Comparison of ENCODE assay signal across 22 cellular contexts in genomic region chr11:35764414-35764813, GRCh38.
DNase-seq lines count a peak whose midpoint lies in the region; ATAC-seq, FAIRE-seq and TF ChIP-seq lines count a peak whose summit lies in the region.
"Had no signal": no experiment of that assay in that cellular context is flagged by ENCODE, and none has a peak within 500 bp of the region (broad histone marks: within the 10 kb centered on the region; RNA-seq: fewer than 3 reads in every experiment).

No MANE protein-coding gene starts in this region.

- H3K27ac ChIP-seq in HepG2 (ENCODE audit: extremely low read length, insufficient read depth, low read length), result no peak overlapping the region
- H3K27ac ChIP-seq: BLaER1 had no signal

- no peak overlapping the region for H2AFZ ChIP-seq in HepG2 (ENCODE audit: low read length)

- TF ChIP-seq CTCF in HepG2 (CRISPR knock-in tag; IDR thresholded peaks at IDR 0.05) (no peak), nephron progenitor cell (IDR thresholded peaks at IDR 0.05) (no peak)

- no peaks in the 10 kb centered on the region for H3K27me3 ChIP-seq in HepG2 (ENCODE audit: control insufficient read depth in 1 of 2, insufficient read depth in 2 of 2, low read length in 2 of 2)
- H3K27me3 ChIP-seq: BLaER1 had no signal

- ATAC-seq in HepG2 (no peak), HG03460 (IDR thresholded peaks at IDR 0.05; ENCODE audit: unreplicated experiment) (no peak), GM21360 (IDR thresholded peaks at IDR 0.05; ENCODE audit: unreplicated experiment) (no peak), GM19463 (IDR thresholded peaks at IDR 0.05; ENCODE audit: unreplicated experiment) (no peak)
- ATAC-seq: HCT116 had no signal

- no peak overlapping the region for H3K4me3 Mint-ChIP-seq in nephron progenitor cell
- H3K4me3 Mint-ChIP-seq: CD14-positive monocyte; CD4-positive, alpha-beta memory T cell; HFFc6; IgD-negative memory B cell had no signal

- H3K27ac Mint-ChIP-seq in nephron progenitor cell, result peak overlapping the region; percentile 63
- H3K27ac Mint-ChIP-seq: CD14-positive monocyte, HFFc6 had no signal

- TF ChIP-seq POLR2A in HepG2 (IDR thresholded peaks at IDR 0.05; ENCODE audit: insufficient read depth in 1 of 2, low read depth in 2 of 2, low read length in 2 of 2), result no peak

- peaks cover 32% of the 10 kb centered on the region for H3K36me3 Mint-ChIP-seq in nephron progenitor cell (ENCODE audit: low read depth)

- H3K9me3 Mint-ChIP-seq in nephron progenitor cell, result peaks cover under 1% of the 10 kb centered on the region
- H3K9me3 Mint-ChIP-seq: HFFc6 had no signal

- H3K9me3 ChIP-seq in HepG2 (ENCODE audit: low read length), result no peaks in the 10 kb centered on the region

- CTCF ChIA-PET in HepG2 (lab: Yijun Ruan, JAX; ENCODE audit: low intra/inter-chr PET ratio, low total read pairs), result no interaction called here

- TF ChIP-seq RAD21 in HepG2 (CRISPR knock-in tag; IDR thresholded peaks at IDR 0.05), result no peak

- POLR2A ChIA-PET in HepG2 (lab: Yijun Ruan, JAX), result no interaction called here

- no peak overlapping the region for H3K4me3 ChIP-seq in HepG2 (replicated peaks in 1 of 3; ENCODE audit: insufficient read depth in 1 of 3, low read depth in 2 of 3, low read length in 3 of 3)
- H3K4me3 ChIP-seq: BLaER1 had no signal

- no peaks in the 10 kb centered on the region for H3K27me3 Mint-ChIP-seq in nephron progenitor cell (ENCODE audit: low read depth, poor library complexity)
- H3K27me3 Mint-ChIP-seq: CD4-positive, alpha-beta memory T cell; IgD-negative memory B cell had no signal

- intact Hi-C loops in HepG2 (cut with micrococcal nuclease; ENCODE audit: unreplicated experiment), result no loop called here

- no peak for FAIRE-seq in HepG2 (lab: Jason Lieb, UNC)
- FAIRE-seq: A204.1, G401.6, GM12891, GM19239, HTR-8/SVneo had no signal

- in situ Hi-C loops in HepG2 (cut with HindIII; ENCODE audit: extremely low pct_ligation_motif_present, low pct_unique_long_range_greater_than_20kb), result no loop called here

- no peaks in the 10 kb centered on the region for H3K79me2 ChIP-seq in HepG2 (ENCODE audit: insufficient read depth, low read length)

- no peak overlapping the region for H3K4me2 ChIP-seq in HepG2 (ENCODE audit: low read depth, low read length)
- H3K4me2 ChIP-seq: BLaER1 had no signal

- peaks cover 14% of the 10 kb centered on the region for H3K4me1 Mint-ChIP-seq in nephron progenitor cell
- H3K4me1 Mint-ChIP-seq: CD14-positive monocyte had no signal

- no peaks in the 10 kb centered on the region for H4K20me1 ChIP-seq in HepG2 (ENCODE audit: insufficient read depth, low read length)

- no TSS peak for BruUV-seq in HepG2 (replicated peaks; lab: Mats Ljungman, UMichigan)

- no peaks in the 10 kb centered on the region; a peak in 2 of 5 replicates for H3K36me3 ChIP-seq in HepG2 (replicated peaks in 1 of 2; ENCODE audit: control insufficient read depth in 1 of 2, insufficient read depth in 2 of 2, low read length in 2 of 2)

- TF ChIP-seq EP300 in HepG2 (IDR thresholded peaks at IDR 0.05; ENCODE audit: low read depth in 2 of 2, low read length in 2 of 2) (no peak), HepG2 (CRISPR knock-in tag; IDR thresholded peaks at IDR 0.05; ENCODE audit: borderline replicate concordance) (no peak)

- H3K9ac ChIP-seq in HepG2 (ENCODE audit: insufficient read depth, low read depth, low read length), result no peak overlapping the region
- H3K9ac ChIP-seq: BLaER1 had no signal

- DNase-seq in kidney tubule cell (ENCODE audit: low spot score), result peak; percentile 42
- DNase-seq in HepG2 (ENCODE audit: low spot score), result no peak
- DNase-seq in nephron progenitor cell, result no peak
- no peak for DNase-seq in COLO829 (ENCODE audit: low spot score)
- DNase-seq: Calu3; CD4-positive, alpha-beta memory T cell; GOT3; H7; HFFc6; KBM-7 had no signal

- peaks cover 46% of the 10 kb centered on the region for H3K4me1 ChIP-seq in HepG2 (ENCODE audit: insufficient read depth, low read length)

- WGBS in HepG2 (ENCODE audit: low lambda C conversion rate), result 94% methylated on average over 6 of the region's 6 CpGs

TF ChIP-seq in HepG2, 621 proteins besides CTCF, POLR2A, EP300 and RAD21:
- no peak for TF ChIP-seq KMT2A (CRISPR knock-in tag; IDR thresholded peaks at IDR 0.05)
- no peak for TF ChIP-seq HNF4A (CRISPR knock-in tag; IDR thresholded peaks at IDR 0.05)
- TF ChIP-seq TFDP2 (CRISPR knock-in tag; IDR thresholded peaks at IDR 0.05), result no peak
- TF ChIP-seq CEBPZ (IDR thresholded peaks at IDR 0.05; ENCODE audit: low read length), result no peak
- TF ChIP-seq MTERF4 (CRISPR knock-in tag; IDR thresholded peaks at IDR 0.05), result no peak
- TF ChIP-seq HOMEZ (CRISPR knock-in tag; IDR thresholded peaks at IDR 0.05; ENCODE audit: low read depth), result peak; percentile 24; the same call in 1 of the 2 replicates
- no peak for TF ChIP-seq ZNF580 (CRISPR knock-in tag; IDR thresholded peaks at IDR 0.05; ENCODE audit: borderline replicate concordance, low read depth)
